In the genomic region with DNA sequence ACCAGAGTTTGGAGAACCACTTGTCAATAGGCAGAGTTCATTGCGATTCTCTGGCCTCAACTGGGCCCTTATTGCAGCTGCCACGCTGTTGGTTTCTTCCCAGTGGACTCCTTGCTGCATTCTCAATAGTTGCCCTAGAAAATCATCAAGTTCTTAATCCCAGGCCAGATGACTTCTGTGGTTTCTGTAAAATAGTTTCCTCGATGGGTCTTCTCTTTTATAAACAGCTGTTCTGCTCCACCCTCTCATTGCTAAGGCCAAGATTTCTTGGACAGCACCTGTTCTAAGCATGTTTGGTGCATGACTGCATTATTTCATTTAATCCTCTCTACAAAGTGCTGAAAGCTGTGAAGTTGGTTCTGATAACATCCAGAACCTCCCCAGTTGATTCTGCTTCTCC, we compare ENCODE assay signal across 15 cellular contexts.
"Had no signal": no experiment of that assay in that cellular context is flagged by ENCODE, and none has a peak within 500 bp of the region (broad histone marks: within the 10 kb centered on the region; RNA-seq: fewer than 3 reads in every experiment).

No MANE protein-coding gene starts in this region.

- H3K27ac Mint-ChIP-seq: brain, type B pancreatic cell had no signal

- H3K4me3 Mint-ChIP-seq: brain; naive thymus-derived CD8-positive, alpha-beta T cell; stimulated activated naive CD8-positive, alpha-beta T cell treated with anti-CD3 and anti-CD28 coated beads, Interleukin-15, amount 100 ng/mL, for 72 hours; type B pancreatic cell had no signal

- H3K4me1 Mint-ChIP-seq: brain; naive thymus-derived CD8-positive, alpha-beta T cell had no signal

- H3K36me3 Mint-ChIP-seq: naive thymus-derived CD8-positive, alpha-beta T cell; type B pancreatic cell had no signal

- DNase-seq: activated CD4-positive, alpha-beta T cell treated with anti-CD3 and anti-CD28 coated beads for 1 hour; activated effector memory CD4-positive, alpha-beta T cell treated with anti-CD3 and anti-CD28 coated beads, Interleukin-2, amount 50 U/mL, for 16 hours; cortex of kidney; effector CD4-positive, alpha-beta T cell; gastrocnemius medialis; naive thymus-derived CD8-positive, alpha-beta T cell; retina; stimulated activated CD4-positive, alpha-beta T cell treated with anti-CD3 and anti-CD28 coated beads, Interleukin-15, amount 100 ng/mL, for 24 hours; stimulated activated CD4-positive, alpha-beta T cell treated with anti-CD3 and anti-CD28 coated beads, Interleukin-4, amount 100 ng/mL, for 1 hour; stimulated activated naive CD8-positive, alpha-beta T cell treated with anti-CD3 and anti-CD28 coated beads, Interleukin-15, amount 100 ng/mL, for 72 hours; SW 1271; T-helper 9 cell had no signal

- ATAC-seq: activated naive CD4-positive, alpha-beta T cell treated with anti-CD3 and anti-CD28 coated beads, Interleukin-2, amount 50 U/mL, for 72 hours; gastrocnemius medialis; naive thymus-derived CD8-positive, alpha-beta T cell; stimulated activated naive CD8-positive, alpha-beta T cell treated with anti-CD3 and anti-CD28 coated beads, Interleukin-15, amount 100 ng/mL, for 72 hours had no signal

- H3K27me3 Mint-ChIP-seq: naive thymus-derived CD8-positive, alpha-beta T cell; stimulated activated naive CD8-positive, alpha-beta T cell treated with anti-CD3 and anti-CD28 coated beads, Interleukin-15, amount 100 ng/mL, for 72 hours; type B pancreatic cell had no signal
